Comparison of ENCODE assay signal across 20 cellular contexts in the genomic region with DNA sequence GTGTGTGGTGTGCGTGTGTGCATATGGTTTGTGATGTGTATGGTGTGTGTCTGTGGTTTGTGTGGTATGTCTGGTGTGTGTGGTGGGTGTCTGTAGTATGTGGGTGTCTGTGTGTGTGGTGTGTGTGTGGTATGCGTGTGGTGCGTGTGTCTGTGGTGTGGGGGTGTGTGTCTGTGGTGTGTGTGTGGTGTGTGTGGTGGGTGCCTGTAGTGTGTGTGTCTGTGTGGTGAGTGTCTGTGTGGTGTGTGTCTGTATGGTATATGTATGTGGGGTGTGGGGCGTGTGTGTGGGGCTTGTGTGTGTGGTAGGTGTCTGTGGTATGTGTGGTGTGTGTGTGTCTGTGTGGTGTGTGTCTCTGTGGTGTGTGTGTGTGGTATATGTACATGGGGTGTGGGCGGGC.
DNase-seq lines count a peak whose midpoint lies in the region; ATAC-seq, FAIRE-seq and TF ChIP-seq lines count a peak whose summit lies in the region.
"Had no signal": no experiment of that assay in that cellular context is flagged by ENCODE, and none has a peak within 500 bp of the region (broad histone marks: within the 10 kb centered on the region; RNA-seq: fewer than 3 reads in every experiment).

No MANE protein-coding gene starts in this region.

- H3K27ac ChIP-seq in HepG2 (ENCODE audit: extremely low read length, insufficient read depth, low read length) (no peak overlapping the region), right lobe of liver (no peak overlapping the region), neuronal stem cell (replicated peaks; ENCODE audit: low read length) (no peak overlapping the region)
- H3K27ac ChIP-seq: 22Rv1, A549, C4-2B, HL-60 had no signal

- in situ Hi-C loops in HepG2 (cut with HindIII; ENCODE audit: extremely low pct_ligation_motif_present, low pct_unique_long_range_greater_than_20kb) = no loop called here

- H3K14ac ChIP-seq in neuronal stem cell (ENCODE audit: low read length) = peak overlapping the region; percentile 41

- ATAC-seq in HepG2 (no peak), right lobe of liver (no peak), HG02571 (IDR thresholded peaks at IDR 0.05; ENCODE audit: unreplicated experiment) (no peak)
- ATAC-seq: A549 had no signal

- H2BK12ac ChIP-seq in neuronal stem cell (ENCODE audit: low read length) = peak overlapping the region; percentile 14

- 67% methylated on average over 5 of the region's 5 CpGs for WGBS in HepG2 (ENCODE audit: low lambda C conversion rate)
- WGBS in right lobe of liver (ENCODE audit: insufficient coverage, low coverage, low lambda C conversion rate, missing lambda C conversion rate) = 83% methylated on average over 5 of the region's 5 CpGs
- WGBS in neuronal stem cell (ENCODE audit: extremely low coverage in 2 of 2, insufficient read length in 2 of 2, insufficient replicate concordance in 1 of 2), 2 donors = 100% methylated on average over 2 of the region's 5 CpGs; no CpG with 5 or more reads in 1 of the 2 donors

- TF ChIP-seq EP300 in HepG2 (IDR thresholded peaks at IDR 0.05; ENCODE audit: low read depth in 2 of 2, low read length in 2 of 2) = no peak
- TF ChIP-seq EP300 in HepG2 (CRISPR knock-in tag; IDR thresholded peaks at IDR 0.05; ENCODE audit: borderline replicate concordance) = no peak

- H3K4me3 ChIP-seq in HepG2 (replicated peaks in 1 of 3; ENCODE audit: insufficient read depth in 1 of 3, low read depth in 2 of 3, low read length in 3 of 3) = no peak overlapping the region
- H3K4me3 ChIP-seq in right lobe of liver = no peak overlapping the region
- peak overlapping the region in 1 of 2 donors; percentile 68 for H3K4me3 ChIP-seq in neuronal stem cell (ENCODE audit: low read length in 2 of 2)
- H3K4me3 ChIP-seq: A549, HAP-1 had no signal

- TF ChIP-seq RAD21 in HepG2 (CRISPR knock-in tag; IDR thresholded peaks at IDR 0.05) = no peak

- H3K36me3 Mint-ChIP-seq in MCF 10A (ENCODE audit: insufficient read depth, unreplicated experiment) = no peaks in the 10 kb centered on the region
- H3K36me3 Mint-ChIP-seq in activated CD4-positive, alpha-beta T cell treated with anti-CD3 and anti-CD28 coated beads, Interleukin-2, amount 10 ng/mL, durations not matched to agents 24 days and 14 days (ENCODE audit: low read depth) = no peaks in the 10 kb centered on the region
- H3K36me3 Mint-ChIP-seq: IgD-negative memory B cell had no signal

- H3K4me3 Mint-ChIP-seq in MCF 10A (ENCODE audit: unreplicated experiment) = no peak overlapping the region
- H3K4me3 Mint-ChIP-seq in activated CD4-positive, alpha-beta T cell treated with anti-CD3 and anti-CD28 coated beads, Interleukin-2, amount 10 ng/mL, durations not matched to agents 24 days and 14 days = no peak overlapping the region
- H3K4me3 Mint-ChIP-seq: CD4-positive, alpha-beta T cell; IgD-negative memory B cell had no signal

- TF ChIP-seq POLR2A in HepG2 (IDR thresholded peaks at IDR 0.05; ENCODE audit: insufficient read depth in 1 of 2, low read depth in 2 of 2, low read length in 2 of 2) = no peak
- TF ChIP-seq POLR2A in right lobe of liver (IDR thresholded peaks at IDR 0.05) = no peak

- intact Hi-C loops in HepG2 (cut with micrococcal nuclease; ENCODE audit: unreplicated experiment) = no loop called here
- intact Hi-C loops in right lobe of liver (cut with DNase I) = no loop called here
- intact Hi-C loops in MCF 10A (cut with micrococcal nuclease) = no loop called here
- intact Hi-C loops in activated CD4-positive, alpha-beta T cell treated with anti-CD3 and anti-CD28 coated beads, Interleukin-2, amount 10 ng/mL, durations not matched to agents 24 days and 14 days (cut with micrococcal nuclease) = no loop called here

- peaks cover 3% of the 10 kb centered on the region for H3K79me1 ChIP-seq in neuronal stem cell (ENCODE audit: low read depth, low read length)

- no peak for FAIRE-seq in HepG2 (lab: Jason Lieb, UNC)
- FAIRE-seq: A549, D721Med, G401.6 had no signal

- no peaks in the 10 kb centered on the region for H3K79me2 ChIP-seq in HepG2 (ENCODE audit: insufficient read depth, low read length)

- no peak overlapping the region for H3K18ac ChIP-seq in neuronal stem cell (ENCODE audit: low read length)

- peak overlapping the region; percentile 9 for H3K23ac ChIP-seq in neuronal stem cell (ENCODE audit: low read depth, low read length, poor library complexity)

- H3K36me3 ChIP-seq in HepG2 (replicated peaks in 1 of 2; ENCODE audit: control insufficient read depth in 1 of 2, insufficient read depth in 2 of 2, low read length in 2 of 2) (no peaks in the 10 kb centered on the region), right lobe of liver (no peaks in the 10 kb centered on the region), neuronal stem cell (replicated peaks in 1 of 2; ENCODE audit: control insufficient read depth in 2 of 2, insufficient read depth in 2 of 2, low read length in 2 of 2) (peaks cover 0 to 2% of the 10 kb centered on the region in 2 donors)
- H3K36me3 ChIP-seq: HAP-1 had no signal

- CTCF ChIA-PET in HepG2 (lab: Yijun Ruan, JAX; ENCODE audit: low intra/inter-chr PET ratio, low total read pairs) = no interaction called here
- CTCF ChIA-PET in MCF 10A (lab: Yijun Ruan, JAX) = no interaction called here

- H3K27me3 ChIP-seq in HepG2 (ENCODE audit: control insufficient read depth in 1 of 2, insufficient read depth in 2 of 2, low read length in 2 of 2) (peaks cover 0 to 20% of the 10 kb centered on the region in 2 experiments; a peak in 1 of 5 replicates), right lobe of liver (no peaks in the 10 kb centered on the region), neuronal stem cell (ENCODE audit: control insufficient read depth in 3 of 3, insufficient read depth in 3 of 3, low read depth in 1 of 3, low read length in 3 of 3) (no peaks in the 10 kb centered on the region)

- H3K4me1 Mint-ChIP-seq in MCF 10A (ENCODE audit: insufficient read depth, unreplicated experiment) = no peaks in the 10 kb centered on the region
- H3K4me1 Mint-ChIP-seq in activated CD4-positive, alpha-beta T cell treated with anti-CD3 and anti-CD28 coated beads, Interleukin-2, amount 10 ng/mL, durations not matched to agents 24 days and 14 days = no peaks in the 10 kb centered on the region
- H3K4me1 Mint-ChIP-seq: IgD-negative memory B cell had no signal

- H3K4me2 ChIP-seq in HepG2 (ENCODE audit: low read depth, low read length) (no peak overlapping the region), neuronal stem cell (ENCODE audit: insufficient read depth, low read length, poor library complexity, severe bottlenecking) (no peak overlapping the region)
- H3K4me2 ChIP-seq: A549 had no signal

- POLR2A ChIA-PET in HepG2 (lab: Yijun Ruan, JAX) (no interaction called here), MCF 10A (lab: Yijun Ruan, JAX) (no interaction called here)

- H3K27ac Mint-ChIP-seq in MCF 10A (ENCODE audit: low read depth, unreplicated experiment) = no peak overlapping the region
- no peak overlapping the region for H3K27ac Mint-ChIP-seq in activated CD4-positive, alpha-beta T cell treated with anti-CD3 and anti-CD28 coated beads, Interleukin-2, amount 10 ng/mL, durations not matched to agents 24 days and 14 days
- H3K27ac Mint-ChIP-seq: CD4-positive, alpha-beta T cell; IgD-negative memory B cell had no signal

- TF ChIP-seq CTCF in HepG2 (CRISPR knock-in tag; IDR thresholded peaks at IDR 0.05) (no peak), right lobe of liver (IDR thresholded peaks at IDR 0.05) (no peak), MCF 10A (IDR thresholded peaks at IDR 0.05; ENCODE audit: unreplicated experiment) (no peak), GM10266 (IDR thresholded peaks at IDR 0.05; ENCODE audit: control insufficient read depth, insufficient read depth, low read depth, missing control alignments) (no peak)

- no TSS peak for BruUV-seq in HepG2 (replicated peaks; lab: Mats Ljungman, UMichigan)
- no TSS peak for BruUV-seq in MCF 10A (replicated peaks; lab: Mats Ljungman, UMichigan)

- H2AFZ ChIP-seq in HepG2 (ENCODE audit: low read length) = no peak overlapping the region
- no peak overlapping the region for H2AFZ ChIP-seq in neuronal stem cell (ENCODE audit: low read length)

- DNase-seq in HepG2 (ENCODE audit: low spot score) = no peak
- DNase-seq in right lobe of liver = no peak
- DNase-seq in islet precursor cell = peak; percentile 10
- DNase-seq in neuronal stem cell (ENCODE audit: low spot score) = no peak
- no peak for DNase-seq in MCF 10A (ENCODE audit: unreplicated experiment)
- DNase-seq in activated CD4-positive, alpha-beta T cell treated with anti-CD3 and anti-CD28 coated beads, Interleukin-2, amount 10 ng/mL, durations not matched to agents 24 days and 14 days = no peak
- no peak for DNase-seq in GM10266 (ENCODE audit: extremely low spot score)
- DNase-seq: AML-193; Caco-2; CD4-positive, alpha-beta T cell; GOT3 had no signal

- no peak overlapping the region for H2BK120ac ChIP-seq in neuronal stem cell (ENCODE audit: low read depth, low read length)

- H4K8ac ChIP-seq in neuronal stem cell (ENCODE audit: low read depth, low read length) = no peak overlapping the region

- H4K20me1 ChIP-seq in HepG2 (ENCODE audit: insufficient read depth, low read length) = no peaks in the 10 kb centered on the region

- H3K9ac ChIP-seq in HepG2 (ENCODE audit: insufficient read depth, low read depth, low read length) (no peak overlapping the region), neuronal stem cell (ENCODE audit: low read depth, low read length, poor library complexity) (no peak overlapping the region)

- no peaks in the 10 kb centered on the region for H3K27me3 Mint-ChIP-seq in MCF 10A (ENCODE audit: insufficient read depth, unreplicated experiment)
- no peaks in the 10 kb centered on the region for H3K27me3 Mint-ChIP-seq in activated CD4-positive, alpha-beta T cell treated with anti-CD3 and anti-CD28 coated beads, Interleukin-2, amount 10 ng/mL, durations not matched to agents 24 days and 14 days
- H3K27me3 Mint-ChIP-seq: IgD-negative memory B cell had no signal

- H3K4ac ChIP-seq in neuronal stem cell (ENCODE audit: low read length) = no peak overlapping the region

- H2BK15ac ChIP-seq in neuronal stem cell (ENCODE audit: low read length) = no peak overlapping the region

- H3K9me3 Mint-ChIP-seq in MCF 10A (ENCODE audit: unreplicated experiment) = peaks cover 8% of the 10 kb centered on the region
- H3K9me3 Mint-ChIP-seq in activated CD4-positive, alpha-beta T cell treated with anti-CD3 and anti-CD28 coated beads, Interleukin-2, amount 10 ng/mL, durations not matched to agents 24 days and 14 days = no peaks in the 10 kb centered on the region
- H3K9me3 Mint-ChIP-seq: CD4-positive, alpha-beta T cell; IgD-negative memory B cell had no signal

- H3K9me3 ChIP-seq in HepG2 (ENCODE audit: low read length) (no peaks in the 10 kb centered on the region), right lobe of liver (no peaks in the 10 kb centered on the region), neuronal stem cell (replicated peaks in 1 of 2; ENCODE audit: control insufficient read depth in 2 of 2, insufficient read depth in 1 of 2, low read depth in 1 of 2, low read length in 2 of 2) (no peaks in the 10 kb centered on the region)
- H3K9me3 ChIP-seq: A549, Caco-2, HAP-1 had no signal

- no peak overlapping the region for H2BK5ac ChIP-seq in neuronal stem cell (ENCODE audit: low read length)

- H4K91ac ChIP-seq in neuronal stem cell (ENCODE audit: low read depth, low read length, poor library complexity) = peak overlapping the region; percentile 64

- H2AK5ac ChIP-seq in neuronal stem cell (ENCODE audit: low read depth, low read length) = no peak overlapping the region

- H3K4me1 ChIP-seq in HepG2 (ENCODE audit: insufficient read depth, low read length) (no peaks in the 10 kb centered on the region), right lobe of liver (peaks cover 0 to 11% (median 5%) of the 10 kb centered on the region in 4 donors), neuronal stem cell (ENCODE audit: control insufficient read depth in 2 of 2, insufficient read depth in 1 of 2, low read depth in 1 of 2, low read length in 2 of 2) (peaks cover 2% of the 10 kb centered on the region in 2 donors)
- H3K4me1 ChIP-seq: A549, Caco-2, HAP-1 had no signal
